In genomic region chr20:647479-648019, GRCh38 we compare ENCODE assay signal across 3 cellular contexts.
TF ChIP-seq lines count a peak whose summit lies in the region.

No MANE protein-coding gene starts in this region.

TF ChIP-seq in HepG2, 621 proteins besides CTCF, POLR2A, EP300 and RAD21 (continues in another document):
- no peak for TF ChIP-seq ZIK1 (CRISPR knock-in tag; IDR thresholded peaks at IDR 0.05; ENCODE audit: borderline replicate concordance, low read depth)
- no peak for TF ChIP-seq TRIM24 (CRISPR knock-in tag; IDR thresholded peaks at IDR 0.05)
- TF ChIP-seq ZNF891 (CRISPR knock-in tag; IDR thresholded peaks at IDR 0.05), result peak; percentile 72; the same call in 1 of the 2 replicates
- no peak for TF ChIP-seq ZNF7 (CRISPR knock-in tag; IDR thresholded peaks at IDR 0.05)
- TF ChIP-seq POLR2AphosphoS5 (IDR thresholded peaks at IDR 0.05; ENCODE audit: low read depth, low read length), result 0 out of 2 replicates have a peak, but pooled peaks have one; percentile 6
- no peak for TF ChIP-seq ZNF331 (CRISPR knock-in tag; IDR thresholded peaks at IDR 0.05)
- no peak for TF ChIP-seq KMT2A (CRISPR knock-in tag; IDR thresholded peaks at IDR 0.05)
- no peak for TF ChIP-seq TOE1 (CRISPR knock-in tag; IDR thresholded peaks at IDR 0.05)
- TF ChIP-seq MAFF (IDR thresholded peaks at IDR 0.05; ENCODE audit: low read depth, low read length), result no peak
- TF ChIP-seq ZNF512B (CRISPR knock-in tag; IDR thresholded peaks at IDR 0.05; ENCODE audit: borderline replicate concordance), result no peak
- TF ChIP-seq ZNF3 (CRISPR knock-in tag; IDR thresholded peaks at IDR 0.05), result no peak

TF ChIP-seq in HEK293, 187 proteins besides CTCF, POLR2A, EP300 and RAD21:
- no peak for TF ChIP-seq ZNF707 (tag by site-specific recombination; IDR thresholded peaks at IDR 0.05)
- no peak for TF ChIP-seq ZNF701 (tag by site-specific recombination; IDR thresholded peaks at IDR 0.05)
- TF ChIP-seq ZNF639 (tag by site-specific recombination; IDR thresholded peaks at IDR 0.05), result no peak
- peak; percentile 98 for TF ChIP-seq RBAK (tag by site-specific recombination; IDR thresholded peaks at IDR 0.05)
- TF ChIP-seq SETDB1 (IDR thresholded peaks at IDR 0.05; ENCODE audit: insufficient read length, low read length), result peak; percentile 55
- TF ChIP-seq ZNF24 (tag by site-specific recombination; IDR thresholded peaks at IDR 0.05), result no peak
- TF ChIP-seq KLF17 (tag by site-specific recombination; IDR thresholded peaks at IDR 0.05), result no peak
- no peak for TF ChIP-seq ZNF280C (tag by site-specific recombination; IDR thresholded peaks at IDR 0.05)

TF ChIP-seq in GM12878, 131 proteins besides CTCF, POLR2A, EP300 and RAD21:
- TF ChIP-seq SP1 (IDR thresholded peaks at IDR 0.05; ENCODE audit: low read depth, low read length), result no peak
- TF ChIP-seq TARDBP (IDR thresholded peaks at IDR 0.05; ENCODE audit: borderline replicate concordance), result no peak
- no peak for TF ChIP-seq E2F4 (IDR thresholded peaks at IDR 0.05; ENCODE audit: low read depth, low read length)
- TF ChIP-seq ZBTB40 (IDR thresholded peaks at IDR 0.05; ENCODE audit: borderline replicate concordance), result no peak
- no peak for TF ChIP-seq SIN3A (IDR thresholded peaks at IDR 0.05; ENCODE audit: low read depth, low read length)
- TF ChIP-seq BHLHE40 (IDR thresholded peaks at IDR 0.05; ENCODE audit: borderline replicate concordance in 1 of 2, low read depth in 2 of 2, low read length in 1 of 2), result no peak
- TF ChIP-seq SMAD5 (IDR thresholded peaks at IDR 0.05; ENCODE audit: low read depth), result no peak
- TF ChIP-seq RB1 (IDR thresholded peaks at IDR 0.05; ENCODE audit: borderline replicate concordance), result no peak
- no peak for TF ChIP-seq STAT1 (conservative IDR thresholded peaks at IDR 0.05)
- TF ChIP-seq CUX1 (IDR thresholded peaks at IDR 0.05; ENCODE audit: insufficient replicate concordance, low read depth, low read length), result no peak
- no peak for TF ChIP-seq NBN (IDR thresholded peaks at IDR 0.05)
- TF ChIP-seq MYC (IDR thresholded peaks at IDR 0.05; ENCODE audit: insufficient read depth, insufficient read length, insufficient replicate concordance, low read length, severe bottlenecking), result no peak
- TF ChIP-seq ZNF274 (IDR thresholded peaks at IDR 0.05; ENCODE audit: insufficient read depth, insufficient read length), result no peak
- no peak for TF ChIP-seq ELK1 (IDR thresholded peaks at IDR 0.05; ENCODE audit: low read depth, low read length)
- TF ChIP-seq BACH1 (IDR thresholded peaks at IDR 0.05; ENCODE audit: borderline replicate concordance), result no peak
- TF ChIP-seq FOXK2 (IDR thresholded peaks at IDR 0.05), result no peak
